In the genomic region with DNA sequence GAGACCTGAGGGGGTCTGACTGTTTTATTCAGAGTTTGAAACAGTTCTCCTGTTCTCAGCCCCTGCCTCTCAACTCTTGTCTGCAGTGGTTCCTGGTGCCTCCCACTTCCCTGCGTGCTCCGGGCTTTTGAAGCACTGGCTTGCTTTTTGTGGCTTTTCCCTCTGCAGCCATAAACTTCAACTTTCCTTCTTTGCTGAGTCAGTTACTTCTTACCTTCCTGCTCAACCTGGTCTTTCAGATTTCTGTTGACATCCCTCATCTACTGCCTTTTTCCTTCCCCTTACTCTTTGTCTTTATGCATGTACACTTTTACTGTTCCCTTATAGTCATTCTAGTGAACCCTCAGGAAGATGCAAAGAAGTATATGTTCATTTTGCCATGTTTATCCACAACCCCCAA, we compare ENCODE assay signal across 1 cellular context.
TF ChIP-seq lines count a peak whose summit lies in the region.

No MANE protein-coding gene starts in this region.

TF ChIP-seq in GM23338, 12 proteins besides CTCF, POLR2A, EP300 and RAD21:
- TF ChIP-seq EZH2 (IDR thresholded peaks at IDR 0.05; ENCODE audit: low read depth, unreplicated experiment) = no peak
- TF ChIP-seq ZNF462 (CRISPR knock-in tag; IDR thresholded peaks at IDR 0.05) = no peak
- no peak for TF ChIP-seq ZNF114 (CRISPR knock-in tag; IDR thresholded peaks at IDR 0.05)
- no peak for TF ChIP-seq NANOG (IDR thresholded peaks at IDR 0.05; ENCODE audit: borderline replicate concordance)
- TF ChIP-seq EZH2phosphoT487 (IDR thresholded peaks at IDR 0.05; ENCODE audit: unreplicated experiment) = no peak
- no peak for TF ChIP-seq CREB1 (CRISPR knock-in tag; IDR thresholded peaks at IDR 0.05; ENCODE audit: low read depth)
- TF ChIP-seq ZNF331 (CRISPR knock-in tag; IDR thresholded peaks at IDR 0.05; ENCODE audit: low read depth) = no peak
